27 cellular contexts compared by ENCODE assay signal in genomic region chr21:21109736-21110135, GRCh38.
"Had no signal": no experiment of that assay in that cellular context is flagged by ENCODE, and none has a peak within 500 bp of the region (broad histone marks: within the 10 kb centered on the region; RNA-seq: fewer than 3 reads in every experiment).

No MANE protein-coding gene starts in this region.

- H3K9me3 Mint-ChIP-seq: naive thymus-derived CD8-positive, alpha-beta T cell; nephron; neural crest cell; type B pancreatic cell had no signal

- H3K27me3 Mint-ChIP-seq: naive thymus-derived CD8-positive, alpha-beta T cell; stimulated activated naive CD8-positive, alpha-beta T cell treated with anti-CD3 and anti-CD28 coated beads, Interleukin-15, Interleukin-2, amounts not matched to agents 100 ng/mL and 50 ng/mL, for 24 hours; type B pancreatic cell had no signal

- H3K4me3 ChIP-seq: left lung, lower lobe of right lung, ovary, prostate gland, skin epidermis, tibial nerve, uterus had no signal

- H3K4me1 Mint-ChIP-seq: immature natural killer cell; naive thymus-derived CD8-positive, alpha-beta T cell; nephron; stimulated activated effector memory CD8-positive, alpha-beta T cell treated with anti-CD3 and anti-CD28 coated beads, Interleukin-12 subunit alpha, Interleukin-12 subunit beta, amount 100 ng/mL, for 72 hours had no signal

- H3K27ac ChIP-seq: left lung, lower lobe of right lung, ovary, prostate gland, skin epidermis, tibial nerve, uterus had no signal

- ATAC-seq: left colon; left lung; lower lobe of right lung; naive thymus-derived CD8-positive, alpha-beta T cell; right cardiac atrium; sciatic nerve; stimulated activated effector memory CD8-positive, alpha-beta T cell treated with anti-CD3 and anti-CD28 coated beads, Interleukin-12 subunit alpha, Interleukin-12 subunit beta, amount 100 ng/mL, for 72 hours had no signal

- H3K36me3 Mint-ChIP-seq: immature natural killer cell; naive thymus-derived CD8-positive, alpha-beta T cell; stimulated activated effector memory CD8-positive, alpha-beta T cell treated with anti-CD3 and anti-CD28 coated beads, Interleukin-12 subunit alpha, Interleukin-12 subunit beta, amount 100 ng/mL, for 72 hours; type B pancreatic cell had no signal

- H3K4me1 ChIP-seq: left lung, lower lobe of right lung, prostate gland, tibial nerve, uterus had no signal

- H3K36me3 ChIP-seq: left lung, lower lobe of right lung, ovary, prostate gland, tibial nerve, uterus had no signal

- H3K27me3 ChIP-seq: left lung, ovary, tibial nerve, uterus had no signal

- H3K27ac Mint-ChIP-seq: immature natural killer cell; naive thymus-derived CD8-positive, alpha-beta T cell; nephron; stimulated activated effector memory CD8-positive, alpha-beta T cell treated with anti-CD3 and anti-CD28 coated beads, Interleukin-12 subunit alpha, Interleukin-12 subunit beta, amount 100 ng/mL, for 72 hours; stimulated activated naive CD8-positive, alpha-beta T cell treated with anti-CD3 and anti-CD28 coated beads, Interleukin-15, Interleukin-2, amounts not matched to agents 100 ng/mL and 50 ng/mL, for 24 hours; type B pancreatic cell had no signal

- H3K9me3 ChIP-seq: left lung, lower lobe of right lung, ovary, prostate gland, tibial nerve, uterus had no signal

- DNase-seq: hypothalamus; immature natural killer cell; kidney; left colon; left lung; lower lobe of right lung; mammary epithelial cell; mesenchymal stem cell; naive thymus-derived CD8-positive, alpha-beta T cell; ovary; posterior cingulate gyrus; retina; right cardiac atrium; stimulated activated CD4-positive, alpha-beta T cell treated with anti-CD3 and anti-CD28 coated beads, Interleukin-12 subunit alpha, Interleukin-12 subunit beta, amount 100 ng/mL, for 4 hours; stimulated activated CD4-positive, alpha-beta T cell treated with anti-CD3 and anti-CD28 coated beads, Interleukin-15, amount 100 ng/mL, for 24 hours; stimulated activated CD4-positive, alpha-beta T cell treated with anti-CD3 and anti-CD28 coated beads, Interleukin-4, amount 100 ng/mL, for 24 hours; stimulated activated naive CD4-positive, alpha-beta T cell; uterus had no signal

- H3K4me3 Mint-ChIP-seq: immature natural killer cell; naive thymus-derived CD8-positive, alpha-beta T cell; nephron; neural crest cell; stimulated activated effector memory CD8-positive, alpha-beta T cell treated with anti-CD3 and anti-CD28 coated beads, Interleukin-12 subunit alpha, Interleukin-12 subunit beta, amount 100 ng/mL, for 72 hours; stimulated activated naive CD8-positive, alpha-beta T cell treated with anti-CD3 and anti-CD28 coated beads, Interleukin-15, Interleukin-2, amounts not matched to agents 100 ng/mL and 50 ng/mL, for 24 hours; type B pancreatic cell had no signal
